ENCODE assay signal across 1 cellular context in genomic region chr20:22511943-22512910, GRCh38.
TF ChIP-seq lines count a peak whose summit lies in the region.

No MANE protein-coding gene starts in this region.

TF ChIP-seq in H1, 55 proteins besides CTCF, POLR2A, EP300 and RAD21 (continued from another document):
- no peak for TF ChIP-seq NANOG (IDR thresholded peaks at IDR 0.05; ENCODE audit: insufficient read depth, low read depth, low read length, poor library complexity, severe bottlenecking)
- TF ChIP-seq RNF2 (IDR thresholded peaks at IDR 0.05; ENCODE audit: borderline replicate concordance, low read depth, low read length, missing control alignments, poor library complexity, severe bottlenecking) = no peak
- TF ChIP-seq JUN (IDR thresholded peaks at IDR 0.05; ENCODE audit: low read depth, low read length) = no peak
- TF ChIP-seq YY1 (IDR thresholded peaks at IDR 0.05; ENCODE audit: low read depth, low read length) = no peak
TF ChIP-seq in H1: peak in this region for 0.
